In genomic region chr10:67004690-67005089, GRCh38 we compare ENCODE assay signal across 26 cellular contexts.
"Had no signal": no experiment of that assay in that cellular context is flagged by ENCODE, and none has a peak within 500 bp of the region (broad histone marks: within the 10 kb centered on the region; RNA-seq: fewer than 3 reads in every experiment).

No MANE protein-coding gene starts in this region.

- H3K27me3 ChIP-seq: colonic mucosa, esophagus squamous epithelium, gastroesophageal sphincter, heart left ventricle, hepatocyte, left lung had no signal

- H3K79me2 ChIP-seq: hepatocyte had no signal

- H3K36me3 ChIP-seq: colonic mucosa, esophagus squamous epithelium, gastroesophageal sphincter, heart left ventricle, left lung, lower lobe of right lung had no signal

- H3K9me3 ChIP-seq: colonic mucosa, esophagus squamous epithelium, gastroesophageal sphincter, heart left ventricle, left lung, lower lobe of right lung, mucosa of descending colon had no signal

- H3K27ac ChIP-seq: colonic mucosa, epithelial cell of prostate, esophagus squamous epithelium, gastroesophageal sphincter, heart left ventricle, hepatocyte, left lung, lower lobe of right lung had no signal

- H3K4me3 ChIP-seq: colonic mucosa, esophagus squamous epithelium, gastroesophageal sphincter, heart left ventricle, hepatocyte, left lung, lower lobe of right lung, mucosa of descending colon had no signal

- H3K4me2 ChIP-seq: hepatocyte had no signal

- H3K4me1 ChIP-seq: colonic mucosa, esophagus squamous epithelium, gastroesophageal sphincter, heart left ventricle, left lung, lower lobe of right lung had no signal

- H2AFZ ChIP-seq: hepatocyte had no signal

- DNase-seq: colonic mucosa; cortex of kidney; effector CD8-positive, alpha-beta T cell; effector memory CD8-positive, alpha-beta T cell; endodermal cell; erythroblast; esophagus squamous epithelium; foreskin fibroblast; heart left ventricle; hypothalamus; immature natural killer cell; islet precursor cell; kidney; kidney glomerular epithelial cell; left colon; left lung; left ventricle myocardium superior; lower lobe of right lung; mesenchymal stem cell; mucosa of descending colon; naive B cell; naive thymus-derived CD8-positive, alpha-beta T cell had no signal

- ATAC-seq: effector memory CD8-positive, alpha-beta T cell; esophagus mucosa; gastroesophageal sphincter; heart left ventricle; left colon; left lung; left ventricle myocardium superior; lower lobe of right lung; mucosa of descending colon; naive thymus-derived CD8-positive, alpha-beta T cell had no signal
